6 cellular contexts compared by ENCODE assay signal in genomic region chr9:104085538-104085937, GRCh38.
"Had no signal": no experiment of that assay in that cellular context is flagged by ENCODE, and none has a peak within 500 bp of the region (broad histone marks: within the 10 kb centered on the region; RNA-seq: fewer than 3 reads in every experiment).

No MANE protein-coding gene starts in this region.

- H3K4me3 ChIP-seq: GM23338, K562 had no signal

- DNase-seq: H9, HCEC 1CT, IMR-90, KG1 had no signal
